Comparison of ENCODE assay signal across 8 cellular contexts in the genomic region with DNA sequence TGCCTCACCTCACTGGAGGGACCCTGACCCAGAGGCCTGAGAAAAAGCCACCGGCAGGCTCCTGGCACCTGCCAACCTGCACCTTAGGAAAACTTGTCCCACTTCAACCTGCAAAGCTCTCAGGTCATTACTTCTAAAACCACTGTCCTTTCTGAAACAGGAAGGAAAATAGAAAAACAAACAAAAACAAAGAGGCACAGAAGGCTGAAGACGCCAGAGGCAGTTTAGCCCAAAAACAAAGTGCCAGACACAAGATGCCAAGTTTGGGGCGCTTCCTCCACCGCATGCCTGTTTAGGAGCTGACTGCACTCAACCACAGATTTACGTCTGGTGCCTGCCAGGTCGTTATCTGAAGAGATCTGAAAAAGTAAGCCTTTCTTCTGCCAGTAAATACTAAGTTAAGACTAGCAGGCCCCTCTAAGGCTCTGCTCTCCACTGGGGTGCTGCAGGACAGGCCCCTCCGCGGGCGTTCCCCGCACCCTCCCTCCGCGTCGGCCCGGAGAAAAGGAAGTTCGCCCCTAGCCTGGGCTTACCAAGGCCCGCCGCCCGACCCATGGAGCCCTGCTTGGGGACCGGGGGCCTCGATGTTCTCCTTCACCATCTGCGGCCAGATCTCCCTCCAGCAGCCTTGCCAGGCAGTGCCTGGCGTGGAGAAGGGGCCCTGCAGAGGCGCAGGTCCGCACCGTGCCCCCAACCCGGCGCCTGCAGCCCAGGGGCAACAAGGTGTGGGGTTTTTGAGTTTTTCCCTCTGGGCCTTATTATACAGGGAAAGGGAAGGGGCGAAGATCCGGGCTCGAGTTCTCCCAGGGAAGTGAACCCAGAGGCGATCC. TPM values are rescaled to one million over a fixed set of nuclear protein-coding genes. Genes with fewer than 3 reads are reported as not detected.
DNase-seq lines count a peak whose midpoint lies in the region; ATAC-seq and TF ChIP-seq lines count a peak whose summit lies in the region.

No MANE protein-coding gene starts in this region.

- intact Hi-C loops in activated CD4-positive, alpha-beta T cell treated with anti-CD3 and anti-CD28 coated beads, Interleukin-2, amount 10 ng/mL, durations not matched to agents 24 days and 14 days (cut with micrococcal nuclease), result loop anchor here (2.0 to 10.0 kb wide), 4 partner anchors 70 to 332 kb away; partner anchors contain the start of genes EMC7, LPCAT4, PGBD4 and SLC12A6

- TF ChIP-seq CTCF in GM12864 (IDR thresholded peaks at IDR 0.05; ENCODE audit: low read depth, low read length, missing control alignments) (no peak), fibroblast of lung (conservative IDR thresholded peaks at IDR 0.05 in 1 of 2, IDR thresholded peaks at IDR 0.05 in 1 of 2; ENCODE audit: low read depth in 1 of 2, low read length in 2 of 2) (no peak), osteocyte (IDR thresholded peaks at IDR 0.05) (no peak)

- H3K4me1 ChIP-seq in fibroblast of lung (ENCODE audit: control insufficient read depth, extremely low read depth, insufficient read depth, low read length), result peaks cover 2% of the 10 kb centered on the region

- H3K36me3 Mint-ChIP-seq in activated CD4-positive, alpha-beta T cell treated with anti-CD3 and anti-CD28 coated beads, Interleukin-2, amount 10 ng/mL, durations not matched to agents 24 days and 14 days (ENCODE audit: low read depth), result peaks cover 36% of the 10 kb centered on the region
- H3K36me3 Mint-ChIP-seq in osteocyte (ENCODE audit: unreplicated experiment), result peaks cover 13% of the 10 kb centered on the region

- H4K20me1 ChIP-seq in fibroblast of lung (ENCODE audit: control insufficient read depth, extremely low read depth, insufficient read depth, low read length), result no peaks in the 10 kb centered on the region

- no peak overlapping the region for H2AFZ ChIP-seq in fibroblast of lung (ENCODE audit: low read length)

- peaks cover 5% of the 10 kb centered on the region for H3K79me2 ChIP-seq in fibroblast of lung (ENCODE audit: control insufficient read depth, insufficient read depth, low read length)

- peak overlapping the region; percentile 69 for H3K4me2 ChIP-seq in fibroblast of lung (ENCODE audit: extremely low read depth, insufficient read depth, low read length)

- DNase-seq in GM12864 (ENCODE audit: low read depth), result no peak
- DNase-seq in activated CD4-positive, alpha-beta T cell treated with anti-CD3 and anti-CD28 coated beads, Interleukin-2, amount 10 ng/mL, durations not matched to agents 24 days and 14 days, result peak; percentile 75
- peak; percentile 9 to 17 for DNase-seq in fibroblast of lung (ENCODE audit: low read depth in 2 of 2)
- DNase-seq in osteocyte (ENCODE audit: extremely low spot score, unreplicated experiment), result no peak
- DNase-seq in HEK293T (ENCODE audit: extremely low spot score), result no peak
- no peak for DNase-seq in NOMO-1 (lab: John Stamatoyannopoulos, UW; ENCODE audit: unreplicated experiment in 2 of 2)
- DNase-seq in H4 (ENCODE audit: low spot score), result no peak

- peak; percentile 44 for ATAC-seq in HG02678 (IDR thresholded peaks at IDR 0.05; ENCODE audit: unreplicated experiment)

- H3K4me1 Mint-ChIP-seq in activated CD4-positive, alpha-beta T cell treated with anti-CD3 and anti-CD28 coated beads, Interleukin-2, amount 10 ng/mL, durations not matched to agents 24 days and 14 days, result peaks cover 25% of the 10 kb centered on the region
- H3K4me1 Mint-ChIP-seq in osteocyte (ENCODE audit: unreplicated experiment), result peaks cover 14% of the 10 kb centered on the region

- H3K9me3 Mint-ChIP-seq in activated CD4-positive, alpha-beta T cell treated with anti-CD3 and anti-CD28 coated beads, Interleukin-2, amount 10 ng/mL, durations not matched to agents 24 days and 14 days, result no peaks in the 10 kb centered on the region
- no peaks in the 10 kb centered on the region for H3K9me3 Mint-ChIP-seq in osteocyte (ENCODE audit: unreplicated experiment)

- H3K9me3 ChIP-seq in fibroblast of lung (ENCODE audit: control insufficient read depth, insufficient read depth, low read depth, low read length), result no peaks in the 10 kb centered on the region

- H3K36me3 ChIP-seq in fibroblast of lung (ENCODE audit: control insufficient read depth, insufficient read depth, low read length), result peaks cover 2% of the 10 kb centered on the region

- no peaks in the 10 kb centered on the region for H3K27me3 ChIP-seq in fibroblast of lung (ENCODE audit: control insufficient read depth, insufficient read depth, low read length)

- H3K4me3 ChIP-seq in GM12864 (ENCODE audit: low read depth, low read length) (peak overlapping the region; percentile 80), fibroblast of lung (replicated peaks in 1 of 4; ENCODE audit: control extremely low read depth in 1 of 4, insufficient read depth in 1 of 4, low read depth in 3 of 4, low read length in 4 of 4) (peak overlapping the region; percentile 50 to 68 (median 67))

- H3K27ac Mint-ChIP-seq in activated CD4-positive, alpha-beta T cell treated with anti-CD3 and anti-CD28 coated beads, Interleukin-2, amount 10 ng/mL, durations not matched to agents 24 days and 14 days, result peak overlapping the region; percentile 82
- H3K27ac Mint-ChIP-seq in osteocyte (ENCODE audit: unreplicated experiment), result no peak overlapping the region

- peak overlapping the region; percentile 92 for H3K4me3 Mint-ChIP-seq in activated CD4-positive, alpha-beta T cell treated with anti-CD3 and anti-CD28 coated beads, Interleukin-2, amount 10 ng/mL, durations not matched to agents 24 days and 14 days
- peak overlapping the region; percentile 80 for H3K4me3 Mint-ChIP-seq in osteocyte (ENCODE audit: unreplicated experiment)

- H3K27me3 Mint-ChIP-seq in activated CD4-positive, alpha-beta T cell treated with anti-CD3 and anti-CD28 coated beads, Interleukin-2, amount 10 ng/mL, durations not matched to agents 24 days and 14 days, result peaks cover 7% of the 10 kb centered on the region
- H3K27me3 Mint-ChIP-seq in osteocyte (ENCODE audit: unreplicated experiment), result peaks cover 9% of the 10 kb centered on the region

- H3K9ac ChIP-seq in fibroblast of lung (ENCODE audit: insufficient read depth, low read length), result peak overlapping the region; percentile 40

- CTCF ChIA-PET in HEK293T (lab: Yijun Ruan, JAX), result no interaction called here

- POLR2A ChIA-PET in HEK293T (lab: Yijun Ruan, JAX), result no interaction called here

- no peak overlapping the region for H3K27ac ChIP-seq in fibroblast of lung (ENCODE audit: insufficient read depth, low read length)

TF ChIP-seq in HEK293T, 16 proteins besides CTCF, POLR2A, EP300 and RAD21:
- TF ChIP-seq ZNF384 (IDR thresholded peaks at IDR 0.05) (no peak), FOXA1 (IDR thresholded peaks at IDR 0.05) (no peak), FOXM1 (IDR thresholded peaks at IDR 0.05; ENCODE audit: borderline replicate concordance) (no peak), FOXK2 (IDR thresholded peaks at IDR 0.05) (no peak), ARNT (IDR thresholded peaks at IDR 0.05) (no peak), L3MBTL2 (conservative IDR thresholded peaks at IDR 0.05) (no peak), NFRKB (IDR thresholded peaks at IDR 0.05) (no peak), LEF1 (IDR thresholded peaks at IDR 0.05; ENCODE audit: borderline replicate concordance) (no peak), TARDBP (IDR thresholded peaks at IDR 0.05) (no peak), SP1 (IDR thresholded peaks at IDR 0.05) (no peak)
- TF ChIP-seq, protein P1, sequence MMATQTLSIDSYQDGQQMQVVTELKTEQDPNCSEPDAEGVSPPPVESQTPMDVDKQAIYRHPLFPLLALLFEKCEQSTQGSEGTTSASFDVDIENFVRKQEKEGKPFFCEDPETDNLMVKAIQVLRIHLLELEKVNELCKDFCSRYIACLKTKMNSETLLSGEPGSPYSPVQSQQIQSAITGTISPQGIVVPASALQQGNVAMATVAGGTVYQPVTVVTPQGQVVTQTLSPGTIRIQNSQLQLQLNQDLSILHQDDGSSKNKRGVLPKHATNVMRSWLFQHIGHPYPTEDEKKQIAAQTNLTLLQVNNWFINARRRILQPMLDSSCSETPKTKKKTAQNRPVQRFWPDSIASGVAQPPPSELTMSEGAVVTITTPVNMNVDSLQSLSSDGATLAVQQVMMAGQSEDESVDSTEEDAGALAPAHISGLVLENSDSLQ (IDR thresholded peaks at IDR 0.05), result no peak

RNA-seq across cellular contexts. Expression of gene GOLGA8A, which starts 1.3 kb away (rescaled TPM):
- total RNA-seq in activated CD4-positive, alpha-beta T cell treated with anti-CD3 and anti-CD28 coated beads, Interleukin-2, amount 10 ng/mL, durations not matched to agents 24 days and 14 days, result 244 and 246 TPM in 2 replicates
- total RNA-seq in fibroblast of lung (3.3 and 9.0 TPM in 2 replicates), osteocyte (107 and 121 TPM in 2 replicates)
- 10.6 and 18.1 TPM in 2 replicates for polyA plus RNA-seq in fibroblast of lung
- polyA plus RNA-seq in fibroblast of lung (2012), result 4.8 and 9.3 TPM in 2 replicates
- polyA minus RNA-seq in fibroblast of lung (ENCODE audit: low replicate concordance), result not detected in 2 replicates
- total RNA-seq in H4 (2014; rRNA removed; shearing (Covaris generic)), result 1.3 and 2.1 TPM in 2 replicates

Comparison
In these comparisons a context has a peak if more than half of its experiments do, and no peak if none do; other contexts are left out.
1. DNase-seq: peak in activated CD4-positive, alpha-beta T cell treated with anti-CD3 and anti-CD28 coated beads, Interleukin-2, amount 10 ng/mL, durations not matched to agents 24 days and 14 days (single experiment) and fibroblast of lung (2 of 2); none in GM12864 (single experiment), osteocyte (single experiment), HEK293T (single experiment), NOMO-1 (0 of 2) and H4 (single experiment).
2. RNA of gene GOLGA8A, which starts 1.3 kb away (total RNA-seq): 244 to 246 TPM in activated CD4-positive, alpha-beta T cell treated with anti-CD3 and anti-CD28 coated beads, Interleukin-2, amount 10 ng/mL, durations not matched to agents 24 days and 14 days and 107 to 121 TPM in osteocyte; 3.3 to 9.0 TPM in fibroblast of lung and 1.3 to 2.1 TPM in H4; every median in the first group is over 10 times any median in the second.